36 cellular contexts compared by ENCODE assay signal in the genomic region with DNA sequence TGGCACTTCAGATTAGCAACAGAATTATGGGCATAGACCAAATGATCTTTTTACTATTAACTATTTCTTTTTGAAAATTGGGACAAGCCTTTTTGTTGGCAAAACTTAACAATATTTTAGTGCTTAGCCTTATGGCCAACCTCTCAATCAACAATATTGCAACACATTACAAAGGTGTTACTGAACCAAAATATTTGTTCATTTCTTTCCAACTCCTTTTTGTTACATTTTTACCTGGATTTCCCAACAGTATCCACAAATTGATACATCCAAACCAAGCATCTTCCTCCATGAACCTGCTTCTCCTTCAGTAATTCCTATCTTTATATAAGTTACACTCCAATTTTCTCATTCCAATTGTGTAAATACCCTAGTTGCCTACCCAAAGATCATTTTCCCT. TPM values are rescaled to one million over a fixed set of nuclear protein-coding genes. Genes with fewer than 3 reads are reported as not detected.
"Had no signal": no experiment of that assay in that cellular context is flagged by ENCODE, and none has a peak within 500 bp of the region (broad histone marks: within the 10 kb centered on the region; RNA-seq: fewer than 3 reads in every experiment).

No MANE protein-coding gene starts in this region.

- FAIRE-seq: islet of Langerhans, kidney had no signal

- H2AFZ ChIP-seq: neural progenitor cell, parathyroid adenoma had no signal

- DNase-seq: hypothalamus; immature natural killer cell; kidney; left colon; left ventricle myocardium inferior; mesendoderm; naive B cell; natural killer cell; nephron progenitor cell; occipital lobe; right cardiac atrium; sigmoid colon; stimulated activated CD4-positive, alpha-beta T cell treated with anti-CD3 and anti-CD28 coated beads, Interleukin-1b, Interleukin-23, amount 100 ng/mL, for 48 hours; stimulated activated CD4-positive, alpha-beta T cell treated with anti-CD3 and anti-CD28 coated beads, Interleukin-2, amount 100 ng/mL, for 48 hours; stimulated activated CD4-positive, alpha-beta T cell treated with anti-CD3 and anti-CD28 coated beads, Interleukin-4, amount 100 ng/mL, for 4 hours; stimulated activated CD8-positive, alpha-beta memory T cell treated with anti-CD3 and anti-CD28 coated beads, Interleukin-4, amount 100 ng/mL, for 48 hours; stimulated activated naive CD4-positive, alpha-beta T cell treated with Interleukin-2 at 50 U/mL for 16 hours; stimulated activated naive CD8-positive, alpha-beta T cell treated with anti-CD3 and anti-CD28 coated beads, Interleukin-15, amount 100 ng/mL, for 72 hours; substantia nigra; uterus had no signal

- H3K36me3 ChIP-seq: left ventricle myocardium inferior, neural progenitor cell, neutrophil, sigmoid colon, tibial nerve, uterus had no signal

- H3K4me3 ChIP-seq: left ventricle myocardium inferior, lung, neural progenitor cell, sigmoid colon, smooth muscle cell, tibial nerve, uterus had no signal

- H3K4me1 ChIP-seq: left ventricle myocardium inferior, neural progenitor cell, parathyroid adenoma, sigmoid colon, tibial nerve, uterus had no signal

- H3K79me2 ChIP-seq: parathyroid adenoma had no signal

- H3K27ac ChIP-seq: left ventricle myocardium inferior, neural progenitor cell, neutrophil, parathyroid adenoma, sigmoid colon, tibial nerve, uterus had no signal

- ATAC-seq: left colon; natural killer cell; right cardiac atrium; stimulated activated memory B cell treated with anti-CD40 and anti-IgM and Interleukin-4, amounts not matched to agents 10 μg/mL and 1 μg/mL and 100 μg/mL, for 72 hours; stimulated activated naive CD8-positive, alpha-beta T cell treated with anti-CD3 and anti-CD28 coated beads, Interleukin-15, amount 100 ng/mL, for 72 hours had no signal

- H3K9ac ChIP-seq: neural progenitor cell, parathyroid adenoma had no signal

- H3K9me3 ChIP-seq: left ventricle myocardium inferior, neutrophil, sigmoid colon, tibial nerve, uterus had no signal

- H3K4me2 ChIP-seq: neural progenitor cell, smooth muscle cell had no signal

- H3K27me3 ChIP-seq: sigmoid colon, uterus had no signal

RNA-seq across cellular contexts. Expression of gene AMPD1, which starts 1.5 kb away (rescaled TPM):
- total RNA-seq: left ventricle myocardium inferior, lower leg skin, mesothelial cell of epicardium, mononuclear cell, natural killer cell, occipital lobe, osteocyte, posterior vena cava, pulmonary artery endothelial cell, renal cortical epithelial cell, right cardiac atrium, sigmoid colon, smooth muscle cell, temporal lobe, tibial nerve had no signal
- polyA plus RNA-seq: immature natural killer cell, lung, right cardiac atrium, smooth muscle cell had no signal
